ENCODE assay signal across 21 cellular contexts in the genomic region with DNA sequence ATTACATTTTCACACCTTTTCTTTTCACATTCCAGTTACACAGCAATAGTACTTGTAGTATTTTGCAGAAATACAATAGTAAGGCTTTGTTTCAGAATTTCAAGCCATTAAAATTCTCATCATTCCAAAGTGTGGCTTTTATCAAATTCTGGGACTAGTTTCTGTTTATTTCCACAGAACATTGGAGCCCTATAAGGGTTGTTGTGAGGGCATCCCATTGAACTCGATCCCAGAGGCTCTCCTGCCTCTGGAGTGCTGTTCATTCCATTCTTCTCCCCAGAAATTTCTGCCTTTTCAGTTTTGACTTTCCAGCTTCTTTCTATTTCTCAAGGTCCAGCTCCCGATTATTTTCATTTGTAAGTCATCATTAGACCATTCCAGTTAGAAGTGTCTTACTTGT.
DNase-seq lines count a peak whose midpoint lies in the region; ATAC-seq and TF ChIP-seq lines count a peak whose summit lies in the region.
"Had no signal": no experiment of that assay in that cellular context is flagged by ENCODE, and none has a peak within 500 bp of the region (broad histone marks: within the 10 kb centered on the region; RNA-seq: fewer than 3 reads in every experiment).

No MANE protein-coding gene starts in this region.

- no peaks in the 10 kb centered on the region for H3K27me3 ChIP-seq in GM23338 (ENCODE audit: insufficient read depth)
- no peaks in the 10 kb centered on the region for H3K27me3 ChIP-seq in gastroesophageal sphincter
- H3K27me3 ChIP-seq in thoracic aorta (replicated peaks; ENCODE audit: insufficient read depth): no peaks in the 10 kb centered on the region
- no peaks in the 10 kb centered on the region for H3K27me3 ChIP-seq in thyroid gland
- H3K27me3 ChIP-seq: SJCRH30 had no signal

- 45 to 46% methylated on average over 2 of the region's 2 CpGs for WGBS in gastroesophageal sphincter (ENCODE audit: low coverage in 1 of 2), 2 donors
- WGBS in thyroid gland, 2 donors: 55 to 61% methylated on average over 2 of the region's 2 CpGs

- CTCF ChIA-PET in RWPE1 (lab: Yijun Ruan, JAX): interaction anchor here (0.5 kb wide), 1 partner anchor 1243 kb away, joined by 3 read pairs; no protein-coding TSS in a partner anchor

- H3K9me2 ChIP-seq in GM23338 (ENCODE audit: insufficient read depth): no peaks in the 10 kb centered on the region

- POLR2A ChIA-PET in RWPE1 (lab: Yijun Ruan, JAX; ENCODE audit: low non-redundant PET): no interaction called here

- ATAC-seq in GM23338: no peak
- ATAC-seq in gastroesophageal sphincter: peak; percentile 22
- no peak for ATAC-seq in thoracic aorta (ENCODE audit: insufficient number of reproducible peaks, low FRiP score, low read depth)
- ATAC-seq in HG02759 (IDR thresholded peaks at IDR 0.05; ENCODE audit: unreplicated experiment): no peak
- ATAC-seq: CD8-positive, alpha-beta T cell; Panc1 had no signal

- no peaks in the 10 kb centered on the region for H3K79me2 ChIP-seq in GM23338 (replicated peaks; ENCODE audit: insufficient read depth)

- no peaks in the 10 kb centered on the region for H3K36me3 Mint-ChIP-seq in GM23338 (ENCODE audit: low read depth)
- H3K36me3 Mint-ChIP-seq: CD8-positive, alpha-beta T cell had no signal

- H3F3A ChIP-seq in GM23338 (replicated peaks; ENCODE audit: low read depth): no peaks in the 10 kb centered on the region

- no peaks in the 10 kb centered on the region for H3K36me3 ChIP-seq in GM23338 (ENCODE audit: insufficient read depth)
- H3K36me3 ChIP-seq in gastroesophageal sphincter: no peaks in the 10 kb centered on the region
- H3K36me3 ChIP-seq in thoracic aorta: no peaks in the 10 kb centered on the region
- H3K36me3 ChIP-seq in thyroid gland: no peaks in the 10 kb centered on the region
- H3K36me3 ChIP-seq: SJCRH30 had no signal

- no peaks in the 10 kb centered on the region for H3K27me3 Mint-ChIP-seq in GM23338 (ENCODE audit: insufficient read depth, low read depth, poor library complexity)

- H3K4me3 Mint-ChIP-seq in GM23338: no peak overlapping the region
- H3K4me3 Mint-ChIP-seq: CD8-positive, alpha-beta T cell had no signal

- H3K27ac Mint-ChIP-seq in GM23338: 0 out of 2 replicates have a peak overlapping the region, but pooled peaks have one; percentile 49
- H3K27ac Mint-ChIP-seq: CD8-positive, alpha-beta T cell had no signal

- 0 out of 3 replicates have a peak, but pooled peaks cover 4% of the 10 kb centered on the region for H3K4me1 Mint-ChIP-seq in GM23338

- no peak overlapping the region for H2AFZ ChIP-seq in GM23338

- H3K4me3 ChIP-seq in GM23338 (no peak overlapping the region), coronary artery (peak overlapping the region; percentile 53), gastroesophageal sphincter (no peak overlapping the region), thoracic aorta (peak overlapping the region; percentile 33), thyroid gland (replicated peaks in 1 of 3) (no peak overlapping the region)
- H3K4me3 ChIP-seq: SJCRH30 had no signal

- DNase-seq in GM23338 (ENCODE audit: low spot score) (no peak), coronary artery (ENCODE audit: low spot score) (no peak), thoracic aorta (ENCODE audit: low spot score) (no peak), RWPE1 (ENCODE audit: low spot score) (no peak), thyroid gland (no peak)
- DNase-seq: ACHN; AML-193; C1 segment of cervical spinal cord; CD8-positive, alpha-beta T cell; DND-41; Karpas-422; MV-4-11; NCI-H1105 treated with DMSO at 0.1 percent for 48 hours; NCI-H2029 treated with DMSO at 0.1 percent for 48 hours; NCI-H2171; NCI-H524 treated with DMSO at 0.1 percent for 48 hours; NCI-H82; SJCRH30 had no signal

- H3K4me2 ChIP-seq in GM23338: no peak overlapping the region

- intact Hi-C loops in thyroid gland (cut with DNase I): no loop called here

- H3K27ac ChIP-seq in GM23338 (ENCODE audit: low read depth) (no peak overlapping the region), coronary artery (no peak overlapping the region), gastroesophageal sphincter (no peak overlapping the region), thoracic aorta (no peak overlapping the region), RWPE1 (no peak overlapping the region), thyroid gland (no peak overlapping the region)
- H3K27ac ChIP-seq: SJCRH30 had no signal

- no peak for TF ChIP-seq EP300 in gastroesophageal sphincter (IDR thresholded peaks at IDR 0.05)

- TF ChIP-seq CTCF in GM23338 (conservative IDR thresholded peaks at IDR 0.05; ENCODE audit: low read depth in 2 of 2) (no peak), coronary artery (IDR thresholded peaks at IDR 0.05) (no peak), gastroesophageal sphincter (IDR thresholded peaks at IDR 0.05) (no peak), thoracic aorta (IDR thresholded peaks at IDR 0.05) (no peak), RWPE1 (conservative IDR thresholded peaks at IDR 0.05; ENCODE audit: low read depth) (no peak), thyroid gland (IDR thresholded peaks at IDR 0.05) (no peak)

- H3K9me3 ChIP-seq in gastroesophageal sphincter (no peaks in the 10 kb centered on the region), thoracic aorta (no peaks in the 10 kb centered on the region), thyroid gland (no peaks in the 10 kb centered on the region)
- H3K9me3 ChIP-seq: SJCRH30 had no signal

- TF ChIP-seq POLR2A in gastroesophageal sphincter (IDR thresholded peaks at IDR 0.05): no peak
- no peak for TF ChIP-seq POLR2A in thyroid gland (IDR thresholded peaks at IDR 0.05)

- H4K20me1 ChIP-seq in GM23338 (replicated peaks; ENCODE audit: insufficient read depth): no peaks in the 10 kb centered on the region

- H3K4me1 ChIP-seq in GM23338 (ENCODE audit: insufficient read depth): no peaks in the 10 kb centered on the region; the same call in 1 of the 2 replicates
- no peaks in the 10 kb centered on the region for H3K4me1 ChIP-seq in gastroesophageal sphincter
- H3K4me1 ChIP-seq in thoracic aorta (ENCODE audit: control insufficient read depth in 1 of 2, low read depth in 2 of 2): peaks cover 5 to 13% of the 10 kb centered on the region in 2 donors
- H3K4me1 ChIP-seq in thyroid gland: no peaks in the 10 kb centered on the region
- H3K4me1 ChIP-seq: SJCRH30 had no signal

- 0 out of 3 replicates have a peak, but pooled peaks cover 2% of the 10 kb centered on the region for H3K9me3 Mint-ChIP-seq in GM23338

TF ChIP-seq in GM23338, 12 proteins besides CTCF, POLR2A, EP300 and RAD21 (continues in another document):
- TF ChIP-seq EZH2 (IDR thresholded peaks at IDR 0.05; ENCODE audit: low read depth, unreplicated experiment) (no peak), ZNF114 (CRISPR knock-in tag; IDR thresholded peaks at IDR 0.05) (no peak), ETS1 (IDR thresholded peaks at IDR 0.05) (no peak), NANOG (IDR thresholded peaks at IDR 0.05; ENCODE audit: borderline replicate concordance) (no peak)

Comparison
In these comparisons a context has a peak if more than half of its experiments do, and no peak if none do; other contexts are left out.
1. H3K4me3 ChIP-seq: peak in coronary artery (single experiment) and thoracic aorta (single experiment); none in GM23338 (single experiment), gastroesophageal sphincter (0 of 2) and thyroid gland (0 of 3).